In genomic region chr3:24726423-24726822, GRCh38 we compare ENCODE assay signal across 23 cellular contexts.
"Had no signal": no experiment of that assay in that cellular context is flagged by ENCODE, and none has a peak within 500 bp of the region (broad histone marks: within the 10 kb centered on the region; RNA-seq: fewer than 3 reads in every experiment).

No MANE protein-coding gene starts in this region.

- H3K4me1 ChIP-seq: colonic mucosa, gastroesophageal sphincter, heart left ventricle, prostate gland, upper lobe of right lung had no signal

- H3K9me3 ChIP-seq: colonic mucosa, esophagus squamous epithelium, gastroesophageal sphincter, heart left ventricle, neutrophil, ovary, prostate gland, thoracic aorta, upper lobe of right lung had no signal

- H3K36me3 ChIP-seq: colonic mucosa, esophagus squamous epithelium, gastroesophageal sphincter, heart left ventricle, neutrophil, ovary, prostate gland, thoracic aorta, upper lobe of right lung had no signal

- FAIRE-seq: astrocyte had no signal

- ATAC-seq: effector memory CD8-positive, alpha-beta T cell; gastroesophageal sphincter; heart left ventricle; left cardiac atrium; natural killer cell treated with Interleukin-12 subunit alpha and Interleukin-12 subunit beta and Interleukin-15 and Interleukin-18, amount 100 ng/mL, for 72 hours; upper lobe of right lung had no signal

- H3K4me3 ChIP-seq: colonic mucosa, dorsolateral prefrontal cortex, esophagus squamous epithelium, gastroesophageal sphincter, heart left ventricle, ovary, prostate gland, thoracic aorta, upper lobe of right lung had no signal

- H3K27me3 ChIP-seq: colonic mucosa, dorsolateral prefrontal cortex, esophagus squamous epithelium, gastroesophageal sphincter, heart left ventricle, neutrophil, ovary, upper lobe of right lung had no signal

- DNase-seq: activated B cell treated with CpG ODN at 0.5 μM for 24 hours; activated CD4-positive, alpha-beta memory T cell treated with anti-CD3 and anti-CD28 coated beads for 36 hours; activated CD4-positive, alpha-beta T cell treated with anti-CD3 and anti-CD28 coated beads for 48 hours; activated naive CD4-positive, alpha-beta T cell treated with Interleukin-2 at 50 U/mL for 16 hours; activated naive CD8-positive, alpha-beta T cell treated with anti-CD3 and anti-CD28 coated beads for 36 hours; activated T-cell treated with anti-CD3 and anti-CD28 coated beads, Interleukin-2, amount 50 U/mL, for 48 hours; colonic mucosa; dorsolateral prefrontal cortex; effector memory CD8-positive, alpha-beta T cell; esophagus squamous epithelium; heart left ventricle; left cardiac atrium; ovary; stimulated activated CD4-positive, alpha-beta T cell treated with anti-CD3 and anti-CD28 coated beads, Interleukin-4, amount 100 ng/mL, for 24 hours; stimulated activated naive CD4-positive, alpha-beta T cell treated with Interleukin-2 at 50 U/mL for 16 hours; T-helper 9 cell; upper lobe of right lung had no signal

- H3K27ac ChIP-seq: colonic mucosa, dorsolateral prefrontal cortex, gastroesophageal sphincter, heart left ventricle, neutrophil, ovary, prostate gland, thoracic aorta, upper lobe of right lung had no signal
